ENCODE assay signal across 20 cellular contexts in the genomic region with DNA sequence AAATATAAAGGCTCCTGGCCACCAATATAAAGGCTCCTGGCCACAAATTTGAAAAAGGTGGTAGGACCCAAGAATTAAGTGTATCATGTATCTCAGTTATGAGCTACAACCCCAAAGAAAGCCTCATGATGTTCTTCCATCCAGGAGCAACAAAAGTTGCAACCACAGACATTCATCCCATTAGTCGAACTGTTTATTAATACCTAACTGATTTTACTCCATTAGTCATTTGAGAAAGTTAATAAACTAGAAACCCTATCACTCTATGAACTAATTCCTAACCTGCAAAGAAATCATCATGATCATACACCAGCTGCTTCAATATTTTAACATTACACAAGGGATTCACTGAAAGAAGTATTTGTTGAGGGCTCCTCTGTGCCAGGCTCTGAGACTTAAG.
"Had no signal": no experiment of that assay in that cellular context is flagged by ENCODE, and none has a peak within 500 bp of the region (broad histone marks: within the 10 kb centered on the region; RNA-seq: fewer than 3 reads in every experiment).

No MANE protein-coding gene starts in this region.

- DNase-seq: stimulated activated CD4-positive, alpha-beta T cell treated with anti-CD3 and anti-CD28 coated beads, Interleukin-2, amount 100 ng/mL, for 48 hours; stimulated activated CD4-positive, alpha-beta T cell treated with anti-CD3 and anti-CD28 coated beads, Interleukin-4, amount 100 ng/mL, for 1 hour; stimulated activated CD4-positive, alpha-beta T cell treated with anti-CD3 and anti-CD28 coated beads, Interleukin-4, amount 100 ng/mL, for 24 hours; stimulated activated CD4-positive, alpha-beta T cell treated with anti-CD3 and anti-CD28 coated beads, Interleukin-4, amount 100 ng/mL, for 4 hours; stimulated activated CD8-positive, alpha-beta memory T cell treated with anti-CD3 and anti-CD28 coated beads, Interleukin-4, amount 100 ng/mL, for 48 hours; stimulated activated naive B cell treated with anti-CD40 and anti-IgM and Interleukin-4, amounts not matched to agents 10 μg/mL and 1 μg/mL and 100 μg/mL, for 72 hours; stimulated activated naive CD4-positive, alpha-beta T cell; stimulated activated naive CD4-positive, alpha-beta T cell treated with Interleukin-2 at 50 U/mL for 16 hours; stimulated activated naive CD8-positive, alpha-beta T cell treated with anti-CD3 and anti-CD28 coated beads, Interleukin-15, amount 100 ng/mL, for 72 hours; stimulated activated naive CD8-positive, alpha-beta T cell treated with anti-CD3 and anti-CD28 coated beads, Interleukin-15, Interleukin-2, amounts not matched to agents 100 U/mL and 50 U/mL, for 24 hours; stomach; substantia nigra; testis; thyroid gland; tibial artery; transverse colon; trophoblast cell; upper lobe of left lung; upper lobe of right lung; uterus had no signal
